17 cellular contexts compared by ENCODE assay signal in the genomic region with DNA sequence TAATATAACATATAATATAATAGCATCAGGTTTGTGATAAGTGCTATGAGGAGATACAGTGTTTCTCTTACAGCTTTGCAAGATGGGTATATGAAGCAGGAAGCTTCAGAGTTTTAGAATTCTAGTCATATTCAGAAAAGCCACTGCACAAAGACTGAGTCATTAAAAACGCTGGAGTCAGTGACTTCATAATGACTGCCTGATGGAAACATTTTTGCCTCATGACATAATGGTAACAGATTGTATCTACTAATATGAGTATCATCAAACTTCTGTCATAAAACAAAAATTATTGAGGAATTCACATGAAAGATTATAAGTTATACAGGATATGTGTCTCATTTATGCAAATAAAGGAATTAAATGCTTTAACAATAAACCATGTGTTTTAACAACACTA. TPM values are rescaled to one million over a fixed set of nuclear protein-coding genes. Genes with fewer than 3 reads are reported as not detected.
DNase-seq lines count a peak whose midpoint lies in the region; ATAC-seq and TF ChIP-seq lines count a peak whose summit lies in the region.
"Had no signal": no experiment of that assay in that cellular context is flagged by ENCODE, and none has a peak within 500 bp of the region (broad histone marks: within the 10 kb centered on the region; RNA-seq: fewer than 3 reads in every experiment).

No MANE protein-coding gene starts in this region.

- no peak overlapping the region for H3K4me3 ChIP-seq in A673 (ENCODE audit: low read depth, low read length, poor library complexity, severe bottlenecking)
- no peak overlapping the region for H3K4me3 ChIP-seq in foreskin fibroblast (ENCODE audit: low read depth in 1 of 2, low read length in 2 of 2)
- H3K4me3 ChIP-seq: body of pancreas, vagina had no signal

- TF ChIP-seq CTCF in A673 (conservative IDR thresholded peaks at IDR 0.05; ENCODE audit: low read depth, low read length) = no peak
- no peak for TF ChIP-seq CTCF in foreskin fibroblast (IDR thresholded peaks at IDR 0.05; ENCODE audit: low read depth, low read length)

- peaks cover 7% of the 10 kb centered on the region for H3K4me1 ChIP-seq in A673 (ENCODE audit: insufficient read depth, low read length, poor library complexity, severe bottlenecking)
- H3K4me1 ChIP-seq: body of pancreas, vagina had no signal

- no TSS peak for BruUV-seq in A673 (replicated peaks; lab: Mats Ljungman, UMichigan)

- H3K9me3 ChIP-seq in A673 (ENCODE audit: low read depth, low read length, poor library complexity, severe bottlenecking) = no peaks in the 10 kb centered on the region
- H3K9me3 ChIP-seq: body of pancreas, vagina had no signal

- no peaks in the 10 kb centered on the region for H3K27me3 ChIP-seq in A673 (replicated peaks; ENCODE audit: insufficient read depth, low read depth, low read length, poor library complexity)
- H3K27me3 ChIP-seq: body of pancreas, vagina had no signal

- ATAC-seq in HG03521 (IDR thresholded peaks at IDR 0.05; ENCODE audit: unreplicated experiment) = no peak
- ATAC-seq: activated CD4-positive, CD25-positive, alpha-beta regulatory T cell treated with anti-CD3 and anti-CD28 coated beads, Interleukin-2, amount 50 U/mL, for 24 hours; body of pancreas; stimulated activated naive B cell treated with anti-CD40 and anti-IgM and Interleukin-4, amounts not matched to agents 10 μg/mL and 1 μg/mL and 100 μg/mL, for 72 hours had no signal

- peak; percentile 58 for DNase-seq in A673 (ENCODE audit: low spot score)
- DNase-seq in HCEC 1CT = peak; percentile 85
- peak; percentile 5 for DNase-seq in SK-MEL-5 (ENCODE audit: low read depth, low spot score)
- DNase-seq in foreskin fibroblast = peak; percentile 1 to 6
- no peak for DNase-seq in stimulated activated CD4-positive, alpha-beta T cell treated with anti-CD3 and anti-CD28 coated beads, Interleukin-4, amount 100 ng/mL, for 1 hour
- DNase-seq in stimulated activated CD4-positive, alpha-beta T cell treated with anti-CD3 and anti-CD28 coated beads, Interleukin-1b, Interleukin-23, amount 100 ng/mL, for 48 hours = no peak
- DNase-seq in NCI-H2227 treated with DMSO at 0.1 percent for 48 hours (lab: John Stamatoyannopoulos, UW) = no peak
- DNase-seq: activated T-cell treated with anti-CD3 and anti-CD28 coated beads, Interleukin-2, amount 50 U/mL, for 48 hours; body of pancreas; endodermal cell; NCI-H2029 treated with DMSO at 0.1 percent for 48 hours; posterior cingulate gyrus; stimulated activated naive B cell treated with anti-CD40 and anti-IgM and Interleukin-4, amounts not matched to agents 10 μg/mL and 1 μg/mL and 100 μg/mL, for 72 hours had no signal

- no peak overlapping the region for H3K27ac ChIP-seq in A673 (ENCODE audit: low read depth, low read length, poor library complexity, severe bottlenecking)
- H3K27ac ChIP-seq: body of pancreas, KMS-11, vagina had no signal

- POLR2A ChIA-PET in A673 (lab: Charles Lee; ENCODE audit: low non-redundant PET) = no interaction called here

- no peaks in the 10 kb centered on the region for H3K36me3 ChIP-seq in A673 (ENCODE audit: insufficient read depth, low read length, poor library complexity, severe bottlenecking)
- H3K36me3 ChIP-seq: vagina had no signal

- CTCF ChIA-PET in A673 (lab: Charles Lee) = no interaction called here

- intact Hi-C loops in A673 (cut with micrococcal nuclease; ENCODE audit: unreplicated experiment) = no loop called here

- in situ Hi-C loops in SK-MEL-5 (cut with HindIII; ENCODE audit: low pct_unique_long_range_greater_than_20kb, low sequenced_read_pairs) = no loop called here

RNA-seq across cellular contexts. Expression of gene EPHA5, which starts 46.8 kb away (rescaled TPM):
- 5.0 and 6.0 TPM in 2 replicates for total RNA-seq in A673 (2021)
- 6.0 and 8.7 TPM in 2 replicates for total RNA-seq in SK-MEL-5 (2014; rRNA removed; shearing (Covaris generic))
- polyA plus RNA-seq in SK-MEL-5 (2015; cell fraction: cytosol; rRNA removed) = 4.5 and 5.7 TPM in 2 replicates
- polyA plus RNA-seq in SK-MEL-5 (2015; cell fraction: nucleus; rRNA removed) = 5.2 TPM in 2 replicates

Comparison
In these comparisons a context has a peak if more than half of its experiments do, and no peak if none do; other contexts are left out.
1. DNase-seq: peak in A673 (single experiment), HCEC 1CT (single experiment), SK-MEL-5 (single experiment) and foreskin fibroblast (2 of 2); none in stimulated activated CD4-positive, alpha-beta T cell treated with anti-CD3 and anti-CD28 coated beads, Interleukin-4, amount 100 ng/mL, for 1 hour (single experiment), stimulated activated CD4-positive, alpha-beta T cell treated with anti-CD3 and anti-CD28 coated beads, Interleukin-1b, Interleukin-23, amount 100 ng/mL, for 48 hours (single experiment) and NCI-H2227 treated with DMSO at 0.1 percent for 48 hours (single experiment).